ENCODE assay signal across 8 cellular contexts in the genomic region with DNA sequence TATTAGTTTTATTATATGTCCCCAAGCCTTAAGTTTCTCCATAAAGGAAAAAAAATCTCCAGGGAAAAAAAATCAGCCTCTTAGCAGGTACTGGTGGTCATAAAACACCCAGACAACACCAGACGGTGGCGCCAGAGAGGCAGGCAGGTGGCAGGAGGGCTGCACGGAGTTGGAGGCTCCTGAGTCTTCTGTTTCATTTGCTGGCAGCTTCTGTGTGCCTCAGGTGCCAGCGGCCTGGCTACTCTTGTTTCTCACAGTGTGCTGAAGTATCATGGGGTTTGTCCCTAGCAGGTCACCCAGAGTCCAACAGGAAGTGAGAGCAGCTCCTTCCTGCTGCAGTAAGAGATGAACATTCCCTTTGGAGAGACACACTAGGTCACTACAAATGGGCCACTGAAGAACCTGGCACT.
DNase-seq lines count a peak whose midpoint lies in the region; ATAC-seq and TF ChIP-seq lines count a peak whose summit lies in the region.

No MANE protein-coding gene starts in this region.

- peaks cover 0 to 5% (median 2%) of the 10 kb centered on the region in 3 experiments; a peak in 3 of 7 replicates for H3K36me3 Mint-ChIP-seq in H9 (ENCODE audit: insufficient read depth in 1 of 3, low read depth in 3 of 3)
- H3K36me3 Mint-ChIP-seq in glutamatergic neuron (ENCODE audit: unreplicated experiment): no peaks in the 10 kb centered on the region

- no peaks in the 10 kb centered on the region for H4K20me1 ChIP-seq in H9 (ENCODE audit: control insufficient read depth, insufficient read depth, insufficient read length)

- peak; percentile 96 for TF ChIP-seq CTCF in H9 (conservative IDR thresholded peaks at IDR 0.05)
- peak; percentile 82 for TF ChIP-seq CTCF in glutamatergic neuron (IDR thresholded peaks at IDR 0.05; ENCODE audit: partially characterized antibody, unreplicated experiment)
- TF ChIP-seq CTCF in upper lobe of right lung (IDR thresholded peaks at IDR 0.05): peak; percentile 85

- no peak overlapping the region for H2BK15ac ChIP-seq in H9 (ENCODE audit: low read depth, low read length)

- H3K36me3 ChIP-seq in MG63 (no peaks in the 10 kb centered on the region), SJSA1 (no peaks in the 10 kb centered on the region), upper lobe of right lung (no peaks in the 10 kb centered on the region)

- peaks cover 0 to 8% of the 10 kb centered on the region in 2 experiments; a peak in 3 of 5 replicates for H3K9me3 Mint-ChIP-seq in H9
- H3K9me3 Mint-ChIP-seq in glutamatergic neuron (ENCODE audit: unreplicated experiment): peaks cover 1% of the 10 kb centered on the region

- H3K27me3 ChIP-seq in H9 (ENCODE audit: insufficient read depth, low read length) (no peaks in the 10 kb centered on the region), MG63 (no peaks in the 10 kb centered on the region), SJSA1 (replicated peaks) (no peaks in the 10 kb centered on the region), upper lobe of right lung (no peaks in the 10 kb centered on the region)

- no peak overlapping the region for H4K91ac ChIP-seq in H9 (ENCODE audit: insufficient read length, low read depth, low read length)

- H2AK5ac ChIP-seq in H9 (ENCODE audit: insufficient read length, low read length): no peak overlapping the region

- H3T11ph ChIP-seq in H9 (ENCODE audit: low read length): no peak overlapping the region

- H3K79me2 ChIP-seq in H9 (ENCODE audit: insufficient read depth, low read length): no peaks in the 10 kb centered on the region

- no peaks in the 10 kb centered on the region for H3K79me1 ChIP-seq in H9 (ENCODE audit: insufficient read depth, low read depth, low read length, poor library complexity, severe bottlenecking)

- H3K4me1 ChIP-seq in H9 (ENCODE audit: insufficient read depth, low read length): no peaks in the 10 kb centered on the region
- H3K4me1 ChIP-seq in SJSA1 (replicated peaks): peaks cover 30% of the 10 kb centered on the region
- peaks cover 18% of the 10 kb centered on the region for H3K4me1 ChIP-seq in upper lobe of right lung

- H4K8ac ChIP-seq in H9 (replicated peaks; ENCODE audit: insufficient read length, low read depth, low read length): no peak overlapping the region

- DNase-seq in GM03348 (ENCODE audit: low spot score) (peak; percentile 83), H9 (peak; percentile 91), MG63 (peak; percentile 89), SJSA1 (ENCODE audit: low read depth in 1 of 2, low spot score in 2 of 2) (peak; percentile 64 to 91), glutamatergic neuron (peak; percentile 96), pons (ENCODE audit: low spot score) (peak; percentile 53), upper lobe of right lung (peak; percentile 94)
- peak; percentile 63 to 88 (median 78) for DNase-seq in activated naive CD4-positive, alpha-beta T cell (lab: John Stamatoyannopoulos, UW)

- H3K23ac ChIP-seq in H9 (ENCODE audit: insufficient read length, low read depth, low read length): no peak overlapping the region

- no peak overlapping the region for H3K9ac ChIP-seq in H9 (ENCODE audit: extremely low read depth, insufficient read length, low read length)

- H3K14ac ChIP-seq in H9 (ENCODE audit: insufficient read depth, low read length): no peak overlapping the region

- H3K9me3 ChIP-seq in H9 (ENCODE audit: control insufficient read depth, low read depth, low read length): no peaks in the 10 kb centered on the region
- H3K9me3 ChIP-seq in MG63: no peaks in the 10 kb centered on the region
- no peaks in the 10 kb centered on the region for H3K9me3 ChIP-seq in SJSA1 (replicated peaks)
- no peaks in the 10 kb centered on the region for H3K9me3 ChIP-seq in upper lobe of right lung

- H2BK20ac ChIP-seq in H9 (ENCODE audit: low read depth, low read length, poor library complexity, severe bottlenecking): no peak overlapping the region

- no peak overlapping the region for H2BK12ac ChIP-seq in H9 (ENCODE audit: insufficient read length, low read depth, low read length)

- no peak overlapping the region for H3K4ac ChIP-seq in H9 (ENCODE audit: low read depth, low read length)

- no peak overlapping the region for H4K5ac ChIP-seq in H9 (ENCODE audit: insufficient read length, low read depth, low read length)

- H3K27ac Mint-ChIP-seq in H9 (no peak overlapping the region), glutamatergic neuron (ENCODE audit: unreplicated experiment) (no peak overlapping the region)

- no peak overlapping the region for H2AFZ ChIP-seq in H9 (ENCODE audit: low read length)

- intact Hi-C loops in upper lobe of right lung (cut with DNase I): loop anchor here (10.0 kb wide), 1 partner anchor 193 kb away; no protein-coding TSS in a partner anchor

- H3K27me3 Mint-ChIP-seq in H9 (ENCODE audit: low read depth): peaks cover 7% of the 10 kb centered on the region
- H3K27me3 Mint-ChIP-seq in glutamatergic neuron (ENCODE audit: unreplicated experiment): no peaks in the 10 kb centered on the region

- no peak overlapping the region for H3K27ac ChIP-seq in H9 (ENCODE audit: insufficient read length, low read depth, low read length)
- no peak overlapping the region for H3K27ac ChIP-seq in SJSA1
- H3K27ac ChIP-seq in upper lobe of right lung: no peak overlapping the region

- peak; percentile 95 for ATAC-seq in upper lobe of right lung

- H3K4me3 Mint-ChIP-seq in H9 (no peak overlapping the region), glutamatergic neuron (ENCODE audit: unreplicated experiment) (no peak overlapping the region)

- no peaks in the 10 kb centered on the region for H3K23me2 ChIP-seq in H9 (ENCODE audit: insufficient read length, low read depth, low read length, poor library complexity, severe bottlenecking)

- H3K4me1 Mint-ChIP-seq in H9 (peaks cover 3 to 9% of the 10 kb centered on the region in 2 experiments), glutamatergic neuron (ENCODE audit: low read depth, unreplicated experiment) (peaks cover 2% of the 10 kb centered on the region)

- H3K56ac ChIP-seq in H9 (ENCODE audit: insufficient read length, low read depth, low read length): no peak overlapping the region

- H2BK5ac ChIP-seq in H9 (ENCODE audit: insufficient read length, low read length): no peak overlapping the region

- no peak overlapping the region for H3K4me3 ChIP-seq in MG63
- no peak overlapping the region for H3K4me3 ChIP-seq in SJSA1
- no peak overlapping the region for H3K4me3 ChIP-seq in upper lobe of right lung

- WGBS in H9 (ENCODE audit: extremely low coverage, insufficient read length, low lambda C conversion rate): no CpG with 5 or more reads among the region's 4 CpGs

- H3K4me2 ChIP-seq in H9 (ENCODE audit: insufficient read depth, insufficient read length, low read length): no peak overlapping the region

- no peak overlapping the region for H3K18ac ChIP-seq in H9 (ENCODE audit: insufficient read length, low read depth, low read length)

- H2BK120ac ChIP-seq in H9 (ENCODE audit: low read depth, low read length, poor library complexity, severe bottlenecking): no peak overlapping the region
